Comparison of ENCODE assay signal across 2 cellular contexts in the genomic region with DNA sequence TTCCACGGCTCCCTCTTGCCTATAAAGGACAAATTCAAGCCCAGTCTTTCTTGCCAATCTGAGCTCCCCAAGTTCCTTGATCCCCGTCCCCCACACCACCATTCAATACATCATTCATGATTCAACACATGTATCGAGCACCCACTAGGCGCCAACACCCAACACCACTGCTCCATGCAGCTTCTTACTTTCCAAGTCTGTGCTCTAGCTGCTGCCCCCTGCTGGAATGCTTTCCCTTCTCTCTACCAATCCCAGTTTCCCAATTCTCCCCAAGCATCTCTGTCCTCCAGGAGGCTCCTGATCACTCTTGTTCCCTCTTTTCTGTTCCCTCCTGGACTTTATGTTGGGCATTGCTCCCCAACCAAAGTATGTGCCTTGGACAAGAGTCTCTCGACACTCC.
TF ChIP-seq lines count a peak whose summit lies in the region.

No MANE protein-coding gene starts in this region.

TF ChIP-seq in HCT116, 20 proteins besides CTCF, POLR2A, EP300 and RAD21 (continued from another document):
- TF ChIP-seq, protein P1, sequence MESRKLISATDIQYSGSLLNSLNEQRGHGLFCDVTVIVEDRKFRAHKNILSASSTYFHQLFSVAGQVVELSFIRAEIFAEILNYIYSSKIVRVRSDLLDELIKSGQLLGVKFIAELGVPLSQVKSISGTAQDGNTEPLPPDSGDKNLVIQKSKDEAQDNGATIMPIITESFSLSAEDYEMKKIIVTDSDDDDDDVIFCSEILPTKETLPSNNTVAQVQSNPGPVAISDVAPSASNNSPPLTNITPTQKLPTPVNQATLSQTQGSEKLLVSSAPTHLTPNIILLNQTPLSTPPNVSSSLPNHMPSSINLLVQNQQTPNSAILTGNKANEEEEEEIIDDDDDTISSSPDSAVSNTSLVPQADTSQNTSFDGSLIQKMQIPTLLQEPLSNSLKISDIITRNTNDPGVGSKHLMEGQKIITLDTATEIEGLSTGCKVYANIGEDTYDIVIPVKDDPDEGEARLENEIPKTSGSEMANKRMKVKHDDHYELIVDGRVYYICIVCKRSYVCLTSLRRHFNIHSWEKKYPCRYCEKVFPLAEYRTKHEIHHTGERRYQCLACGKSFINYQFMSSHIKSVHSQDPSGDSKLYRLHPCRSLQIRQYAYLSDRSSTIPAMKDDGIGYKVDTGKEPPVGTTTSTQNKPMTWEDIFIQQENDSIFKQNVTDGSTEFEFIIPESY (IDR thresholded peaks at IDR 0.05; ENCODE audit: extremely low read depth, insufficient replicate concordance, low read length), result no peak
- no peak for TF ChIP-seq ZNF274 (IDR thresholded peaks at IDR 0.05; ENCODE audit: low read depth, low read length)
- TF ChIP-seq SIN3A (IDR thresholded peaks at IDR 0.05; ENCODE audit: low read depth), result no peak
- TF ChIP-seq POLR2AphosphoS5 (IDR thresholded peaks at IDR 0.05; ENCODE audit: low read depth, low read length), result no peak
- TF ChIP-seq CBX3 (IDR thresholded peaks at IDR 0.05; ENCODE audit: low read depth), result no peak
- no peak for TF ChIP-seq SRF (IDR thresholded peaks at IDR 0.05; ENCODE audit: low read depth)
- no peak for TF ChIP-seq YY1 (IDR thresholded peaks at IDR 0.05; ENCODE audit: extremely low read depth, insufficient replicate concordance, low read depth, low read length)
- TF ChIP-seq, protein P2, sequence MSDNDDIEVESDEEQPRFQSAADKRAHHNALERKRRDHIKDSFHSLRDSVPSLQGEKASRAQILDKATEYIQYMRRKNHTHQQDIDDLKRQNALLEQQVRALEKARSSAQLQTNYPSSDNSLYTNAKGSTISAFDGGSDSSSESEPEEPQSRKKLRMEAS (IDR thresholded peaks at IDR 0.05), result no peak
- no peak for TF ChIP-seq EZH2phosphoT487 (IDR thresholded peaks at IDR 0.05; ENCODE audit: borderline replicate concordance)
- TF ChIP-seq, protein P3, sequence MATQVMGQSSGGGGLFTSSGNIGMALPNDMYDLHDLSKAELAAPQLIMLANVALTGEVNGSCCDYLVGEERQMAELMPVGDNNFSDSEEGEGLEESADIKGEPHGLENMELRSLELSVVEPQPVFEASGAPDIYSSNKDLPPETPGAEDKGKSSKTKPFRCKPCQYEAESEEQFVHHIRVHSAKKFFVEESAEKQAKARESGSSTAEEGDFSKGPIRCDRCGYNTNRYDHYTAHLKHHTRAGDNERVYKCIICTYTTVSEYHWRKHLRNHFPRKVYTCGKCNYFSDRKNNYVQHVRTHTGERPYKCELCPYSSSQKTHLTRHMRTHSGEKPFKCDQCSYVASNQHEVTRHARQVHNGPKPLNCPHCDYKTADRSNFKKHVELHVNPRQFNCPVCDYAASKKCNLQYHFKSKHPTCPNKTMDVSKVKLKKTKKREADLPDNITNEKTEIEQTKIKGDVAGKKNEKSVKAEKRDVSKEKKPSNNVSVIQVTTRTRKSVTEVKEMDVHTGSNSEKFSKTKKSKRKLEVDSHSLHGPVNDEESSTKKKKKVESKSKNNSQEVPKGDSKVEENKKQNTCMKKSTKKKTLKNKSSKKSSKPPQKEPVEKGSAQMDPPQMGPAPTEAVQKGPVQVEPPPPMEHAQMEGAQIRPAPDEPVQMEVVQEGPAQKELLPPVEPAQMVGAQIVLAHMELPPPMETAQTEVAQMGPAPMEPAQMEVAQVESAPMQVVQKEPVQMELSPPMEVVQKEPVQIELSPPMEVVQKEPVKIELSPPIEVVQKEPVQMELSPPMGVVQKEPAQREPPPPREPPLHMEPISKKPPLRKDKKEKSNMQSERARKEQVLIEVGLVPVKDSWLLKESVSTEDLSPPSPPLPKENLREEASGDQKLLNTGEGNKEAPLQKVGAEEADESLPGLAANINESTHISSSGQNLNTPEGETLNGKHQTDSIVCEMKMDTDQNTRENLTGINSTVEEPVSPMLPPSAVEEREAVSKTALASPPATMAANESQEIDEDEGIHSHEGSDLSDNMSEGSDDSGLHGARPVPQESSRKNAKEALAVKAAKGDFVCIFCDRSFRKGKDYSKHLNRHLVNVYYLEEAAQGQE (IDR thresholded peaks at IDR 0.05; ENCODE audit: low read depth), result no peak
- TF ChIP-seq TCF7L2 (IDR thresholded peaks at IDR 0.05; ENCODE audit: borderline replicate concordance, extremely low read depth, insufficient read depth, insufficient read length), result no peak
- TF ChIP-seq JUND (IDR thresholded peaks at IDR 0.05), result no peak

TF ChIP-seq in K562, 482 proteins besides CTCF, POLR2A, EP300 and RAD21 (continued from another document):
- TF ChIP-seq, protein P4, sequence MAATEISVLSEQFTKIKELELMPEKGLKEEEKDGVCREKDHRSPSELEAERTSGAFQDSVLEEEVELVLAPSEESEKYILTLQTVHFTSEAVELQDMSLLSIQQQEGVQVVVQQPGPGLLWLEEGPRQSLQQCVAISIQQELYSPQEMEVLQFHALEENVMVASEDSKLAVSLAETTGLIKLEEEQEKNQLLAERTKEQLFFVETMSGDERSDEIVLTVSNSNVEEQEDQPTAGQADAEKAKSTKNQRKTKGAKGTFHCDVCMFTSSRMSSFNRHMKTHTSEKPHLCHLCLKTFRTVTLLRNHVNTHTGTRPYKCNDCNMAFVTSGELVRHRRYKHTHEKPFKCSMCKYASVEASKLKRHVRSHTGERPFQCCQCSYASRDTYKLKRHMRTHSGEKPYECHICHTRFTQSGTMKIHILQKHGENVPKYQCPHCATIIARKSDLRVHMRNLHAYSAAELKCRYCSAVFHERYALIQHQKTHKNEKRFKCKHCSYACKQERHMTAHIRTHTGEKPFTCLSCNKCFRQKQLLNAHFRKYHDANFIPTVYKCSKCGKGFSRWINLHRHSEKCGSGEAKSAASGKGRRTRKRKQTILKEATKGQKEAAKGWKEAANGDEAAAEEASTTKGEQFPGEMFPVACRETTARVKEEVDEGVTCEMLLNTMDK (IDR thresholded peaks at IDR 0.05; ENCODE audit: borderline replicate concordance, insufficient read depth, low read depth, low read length, poor library complexity, severe bottlenecking), result peak; percentile 54
- 0 out of 2 replicates have a peak, but pooled peaks have one; percentile 8 for TF ChIP-seq TEAD4 (IDR thresholded peaks at IDR 0.05; ENCODE audit: low read length)
- TF ChIP-seq TEAD4 (CRISPR knock-in tag; IDR thresholded peaks at IDR 0.05; ENCODE audit: borderline replicate concordance), result no peak
- TF ChIP-seq HSF4 (CRISPR knock-in tag; IDR thresholded peaks at IDR 0.05; ENCODE audit: borderline replicate concordance), result no peak
- 0 out of 2 replicates have a peak, but pooled peaks have one; percentile 14 for TF ChIP-seq SMC3 (conservative IDR thresholded peaks at IDR 0.05; ENCODE audit: insufficient read depth, low read depth, low read length)
